Comparison of ENCODE assay signal across 18 cellular contexts in genomic region chr14:94751956-94752355, GRCh38. TPM values are rescaled to one million over a fixed set of nuclear protein-coding genes. Genes with fewer than 3 reads are reported as not detected.
DNase-seq lines count a peak whose midpoint lies in the region; ATAC-seq and TF ChIP-seq lines count a peak whose summit lies in the region.
"Had no signal": no experiment of that assay in that cellular context is flagged by ENCODE, and none has a peak within 500 bp of the region (broad histone marks: within the 10 kb centered on the region; RNA-seq: fewer than 3 reads in every experiment).

No MANE protein-coding gene starts in this region.

- H3K36me3 Mint-ChIP-seq in endothelial cell (ENCODE audit: low read depth, unreplicated experiment), result no peaks in the 10 kb centered on the region
- H3K36me3 Mint-ChIP-seq: CD14-positive monocyte; CD4-positive, alpha-beta memory T cell had no signal

- peak overlapping the region; percentile 30 for H3K4me2 ChIP-seq in osteoblast (ENCODE audit: insufficient read depth, low read length)
- H3K4me2 ChIP-seq: BLaER1 had no signal

- H3K9me3 ChIP-seq in left ventricle myocardium inferior (replicated peaks) (no peaks in the 10 kb centered on the region), osteoblast (ENCODE audit: low read depth, low read length) (no peaks in the 10 kb centered on the region), gastrocnemius medialis (no peaks in the 10 kb centered on the region)
- H3K9me3 ChIP-seq: BLaER1 had no signal

- DNase-seq in left ventricle myocardium inferior (no peak), left ventricle myocardium superior (no peak), osteoblast (ENCODE audit: insufficient read length, low spot score, missing footprints) (no peak), gastrocnemius medialis (no peak), T1000 (lab: John Stamatoyannopoulos, UW) (no peak), NCI-H128 (lab: John Stamatoyannopoulos, UW; ENCODE audit: unreplicated experiment) (no peak), endothelial cell (ENCODE audit: low spot score) (no peak), activated gamma-delta T cell (lab: John Stamatoyannopoulos, UW) (no peak)
- DNase-seq: 8988T; Calu3; CD4-positive, alpha-beta memory T cell; DMS79 treated with DMSO at 0.1 percent for 48 hours; GF-D8; GOT3; H7 had no signal

- intact Hi-C loops in left ventricle myocardium inferior (cut with micrococcal nuclease), result no loop called here
- intact Hi-C loops in left ventricle myocardium superior (cut with micrococcal nuclease), result no loop called here
- intact Hi-C loops in gastrocnemius medialis (cut with DNase I; ENCODE audit: low total_unique reads), result no loop called here

- peak overlapping the region; percentile 66 for H3K27ac ChIP-seq in left ventricle myocardium inferior (replicated peaks)
- H3K27ac ChIP-seq in osteoblast (ENCODE audit: low read depth, low read length), result no peak overlapping the region
- peak overlapping the region; percentile 55 to 66 (median 62) for H3K27ac ChIP-seq in gastrocnemius medialis
- H3K27ac ChIP-seq: BLaER1 had no signal

- no peaks in the 10 kb centered on the region for H3K4me1 Mint-ChIP-seq in endothelial cell (ENCODE audit: unreplicated experiment)
- H3K4me1 Mint-ChIP-seq: CD14-positive monocyte; CD4-positive, alpha-beta memory T cell had no signal

- no peak overlapping the region for H2AFZ ChIP-seq in osteoblast (ENCODE audit: low read length)

- no peak overlapping the region for H3K27ac Mint-ChIP-seq in endothelial cell (ENCODE audit: unreplicated experiment)
- H3K27ac Mint-ChIP-seq: CD14-positive monocyte; CD4-positive, alpha-beta memory T cell had no signal

- in situ Hi-C loops in gastrocnemius medialis (cut with MboI; ENCODE audit: low sequenced_read_pairs in 4 of 4), result no loop called here

- no peak for TF ChIP-seq POLR2A in gastrocnemius medialis (IDR thresholded peaks at IDR 0.05)

- ATAC-seq in left ventricle myocardium superior (no peak), gastrocnemius medialis (no peak)
- ATAC-seq: HepG2 had no signal

- H4K20me1 ChIP-seq in osteoblast (ENCODE audit: insufficient read depth, low read length), result no peaks in the 10 kb centered on the region
- H4K20me1 ChIP-seq: BLaER1 had no signal

- no peaks in the 10 kb centered on the region for H3K27me3 Mint-ChIP-seq in endothelial cell (ENCODE audit: unreplicated experiment)

- H3K36me3 ChIP-seq in left ventricle myocardium inferior (no peaks in the 10 kb centered on the region), osteoblast (ENCODE audit: insufficient read depth, low read length) (no peaks in the 10 kb centered on the region), gastrocnemius medialis (no peaks in the 10 kb centered on the region)
- H3K36me3 ChIP-seq: BLaER1 had no signal

- no peaks in the 10 kb centered on the region for H3K79me2 ChIP-seq in osteoblast (ENCODE audit: insufficient read depth, low read length)

- no peaks in the 10 kb centered on the region for H3K9me3 Mint-ChIP-seq in endothelial cell (ENCODE audit: unreplicated experiment)
- H3K9me3 Mint-ChIP-seq: CD14-positive monocyte; CD4-positive, alpha-beta memory T cell had no signal

- no peak overlapping the region for H3K4me3 Mint-ChIP-seq in endothelial cell (ENCODE audit: unreplicated experiment)
- H3K4me3 Mint-ChIP-seq: CD14-positive monocyte; CD4-positive, alpha-beta memory T cell had no signal

- H3K4me3 ChIP-seq in left ventricle myocardium inferior (no peak overlapping the region), osteoblast (ENCODE audit: insufficient read depth, low read length) (no peak overlapping the region), gastrocnemius medialis (no peak overlapping the region)
- H3K4me3 ChIP-seq: BLaER1 had no signal

- peaks cover 63% of the 10 kb centered on the region for H3K27me3 ChIP-seq in left ventricle myocardium inferior (ENCODE audit: low read depth)
- H3K27me3 ChIP-seq in osteoblast (ENCODE audit: insufficient read depth, low read length), result peaks cover 26% of the 10 kb centered on the region
- H3K27me3 ChIP-seq in gastrocnemius medialis, result peaks cover 0 to 4% (median 0%) of the 10 kb centered on the region in 3 donors
- H3K27me3 ChIP-seq: BLaER1 had no signal

- H3K4me1 ChIP-seq in left ventricle myocardium inferior (no peaks in the 10 kb centered on the region), osteoblast (ENCODE audit: insufficient read depth, low read length) (no peaks in the 10 kb centered on the region), gastrocnemius medialis (no peaks in the 10 kb centered on the region)
- H3K4me1 ChIP-seq: BLaER1 had no signal

- TF ChIP-seq CTCF in left ventricle myocardium inferior (IDR thresholded peaks at IDR 0.05; ENCODE audit: borderline replicate concordance) (no peak), osteoblast (IDR thresholded peaks at IDR 0.05; ENCODE audit: extremely low read depth, low read depth, low read length) (no peak), gastrocnemius medialis (IDR thresholded peaks at IDR 0.05 in 4 of 5, conservative IDR thresholded peaks at IDR 0.05 in 1 of 5) (no peak), endothelial cell (IDR thresholded peaks at IDR 0.05; ENCODE audit: unreplicated experiment) (no peak)

RNA-seq across cellular contexts. Expression of gene GSC, which starts 18.0 kb away (rescaled TPM):
- 0.66 TPM for total RNA-seq in left ventricle myocardium inferior
- total RNA-seq in left ventricle myocardium superior, result 0.20 TPM
- 9.4 and 10.6 TPM in 2 replicates for total RNA-seq in osteoblast
- total RNA-seq in gastrocnemius medialis, result 1 to 10 TPM; 1.1 to 6.9 (median 3.2) TPM
- total RNA-seq in endothelial cell (ENCODE audit: unreplicated experiment), result not detected
- total RNA-seq: Calu3, HepG2 had no signal
